21 cellular contexts compared by ENCODE assay signal in the genomic region with DNA sequence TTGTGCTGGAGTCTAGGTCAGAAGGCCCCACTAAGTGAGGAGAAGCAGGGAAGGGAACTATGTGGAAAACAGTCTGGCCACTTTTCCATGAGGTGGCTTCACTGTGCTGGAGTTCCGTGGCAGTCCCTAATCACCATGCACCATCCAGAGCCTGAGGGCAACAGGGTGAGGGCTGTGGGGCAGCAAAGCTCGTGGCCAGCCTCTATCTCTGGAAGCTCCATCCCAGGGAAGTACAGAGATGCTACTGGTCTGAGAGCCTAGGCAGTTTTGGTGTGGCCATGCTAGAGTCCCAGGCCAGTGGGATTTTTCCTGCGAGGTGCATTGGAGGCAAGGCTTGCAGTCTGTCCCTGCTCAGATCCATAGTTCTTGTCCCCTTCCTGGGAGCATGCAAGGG.
"Had no signal": no experiment of that assay in that cellular context is flagged by ENCODE, and none has a peak within 500 bp of the region (broad histone marks: within the 10 kb centered on the region; RNA-seq: fewer than 3 reads in every experiment).

No MANE protein-coding gene starts in this region.

- H3K4me3 ChIP-seq: MG63, SJCRH30 had no signal

- H3K27me3 ChIP-seq: MG63, SJCRH30 had no signal

- H3K9me3 ChIP-seq: MG63, SJCRH30 had no signal

- DNase-seq: IMR-90, Karpas-422, KG1, MG63, NCI-H1105 treated with DMSO at 0.1 percent for 48 hours, NCI-H1417 treated with DMSO at 0.1 percent for 48 hours, NCI-H146, NCI-H1694 treated with DMSO at 0.1 percent for 48 hours, NCI-H1930, NCI-H2081, NCI-H2171, NCI-H226, NCI-H446, NCI-H510A, NCI-H524 treated with DMSO at 0.1 percent for 48 hours, NCI-H774, RPMI8226, SHP77 treated with DMSO at 0.1 percent for 48 hours, SJCRH30 had no signal

- H3K4me1 ChIP-seq: SJCRH30 had no signal

- ATAC-seq: HepG2, SK-N-SH treated with all-trans-retinoic acid at 6 μM for 48 hours had no signal

- H3K36me3 ChIP-seq: MG63, SJCRH30 had no signal

- H3K27ac ChIP-seq: SJCRH30 had no signal
